In the genomic region with DNA sequence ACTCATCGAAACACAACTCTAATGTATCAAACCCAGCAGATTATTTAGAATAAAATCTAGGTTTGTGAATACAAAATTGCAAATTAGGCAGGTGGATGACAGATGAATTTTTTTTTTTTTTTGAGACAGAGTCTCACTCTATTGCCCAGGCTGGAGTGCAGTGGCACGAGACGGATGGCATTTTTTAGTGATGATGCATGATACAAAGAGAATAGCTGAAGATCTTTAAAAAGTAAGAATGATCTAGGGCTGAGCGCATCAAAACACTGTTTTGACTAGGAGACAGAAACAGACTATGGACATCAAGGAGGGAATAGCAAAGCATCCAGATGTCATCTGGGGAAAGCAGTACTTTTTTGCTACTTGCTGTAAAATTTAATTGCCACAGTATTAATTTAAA, we compare ENCODE assay signal across 17 cellular contexts.
"Had no signal": no experiment of that assay in that cellular context is flagged by ENCODE, and none has a peak within 500 bp of the region (broad histone marks: within the 10 kb centered on the region; RNA-seq: fewer than 3 reads in every experiment).

No MANE protein-coding gene starts in this region.

- H3K36me3 ChIP-seq: prostate gland, right lobe of liver had no signal

- H3K79me2 ChIP-seq: parathyroid adenoma had no signal

- H3K27ac ChIP-seq: coronary artery, parathyroid adenoma, prostate gland, right lobe of liver, tibial artery, upper lobe of right lung, vagina had no signal

- DNase-seq: effector CD4-positive, alpha-beta T cell; endodermal cell; glutamatergic neuron; immature natural killer cell; mesendoderm; naive B cell; retina; right lobe of liver; stimulated activated CD4-positive, alpha-beta T cell treated with anti-CD3 and anti-CD28 coated beads, Interleukin-4, amount 100 ng/mL, for 24 hours; tibial artery; upper lobe of right lung had no signal

- H3K27me3 ChIP-seq: right lobe of liver, tibial artery, upper lobe of right lung, vagina had no signal

- H3K4me1 ChIP-seq: parathyroid adenoma, prostate gland, right lobe of liver, tibial artery, upper lobe of right lung, vagina had no signal

- H3K9me3 ChIP-seq: prostate gland, right lobe of liver, tibial artery, upper lobe of right lung, vagina had no signal

- H3K9ac ChIP-seq: parathyroid adenoma had no signal

- H3K4me3 ChIP-seq: coronary artery, prostate gland, right lobe of liver, tibial artery, upper lobe of right lung, vagina had no signal

- ATAC-seq: esophagus mucosa; right lobe of liver; stimulated activated memory B cell treated with anti-CD40 and anti-IgM and Interleukin-4, amounts not matched to agents 10 μg/mL and 1 μg/mL and 100 μg/mL, for 72 hours; upper lobe of right lung had no signal

- H2AFZ ChIP-seq: parathyroid adenoma had no signal
